17 cellular contexts compared by ENCODE assay signal in the genomic region with DNA sequence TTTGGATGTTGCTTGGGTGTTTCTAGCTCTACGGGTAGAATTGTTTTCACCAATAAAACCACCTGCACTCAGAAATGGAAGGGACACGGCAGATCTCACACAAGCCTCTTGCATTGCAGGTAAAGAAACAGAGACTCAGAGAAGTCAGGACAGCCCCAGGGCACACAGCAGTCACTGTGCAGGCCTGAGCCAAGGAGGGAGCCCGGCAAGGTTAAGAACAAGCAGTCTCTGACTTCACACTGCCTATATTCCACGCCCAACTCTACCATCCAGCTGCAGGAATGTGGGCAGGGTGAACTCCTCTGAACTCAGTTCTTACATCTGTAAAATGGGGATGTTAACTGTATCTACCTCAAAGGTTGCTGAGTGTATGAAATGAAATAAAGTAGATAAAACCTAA. TPM values are rescaled to one million over a fixed set of nuclear protein-coding genes. Genes with fewer than 3 reads are reported as not detected.
DNase-seq lines count a peak whose midpoint lies in the region; ATAC-seq and TF ChIP-seq lines count a peak whose summit lies in the region.
"Had no signal": no experiment of that assay in that cellular context is flagged by ENCODE, and none has a peak within 500 bp of the region (broad histone marks: within the 10 kb centered on the region; RNA-seq: fewer than 3 reads in every experiment).

No MANE protein-coding gene starts in this region.

- H3K9me3 Mint-ChIP-seq in CD8-positive, alpha-beta memory T cell = peaks cover 0 to 1% (median 0%) of the 10 kb centered on the region in 5 donors
- no peaks in the 10 kb centered on the region for H3K9me3 Mint-ChIP-seq in natural killer cell
- no peaks in the 10 kb centered on the region for H3K9me3 Mint-ChIP-seq in naive thymus-derived CD8-positive, alpha-beta T cell

- H3K4me1 ChIP-seq in BE2C (peaks cover 61% of the 10 kb centered on the region), MM.1S (ENCODE audit: low read length) (peaks cover 95% of the 10 kb centered on the region), muscle layer of colon (ENCODE audit: insufficient read depth, low read length) (peaks cover 74% of the 10 kb centered on the region)
- H3K4me1 ChIP-seq in CD8-positive, alpha-beta memory T cell (ENCODE audit: insufficient read depth, low read length) = peaks cover 11% of the 10 kb centered on the region
- H3K4me1 ChIP-seq: SJSA1 had no signal

- no peaks in the 10 kb centered on the region for H3K36me3 Mint-ChIP-seq in CD8-positive, alpha-beta memory T cell
- no peaks in the 10 kb centered on the region for H3K36me3 Mint-ChIP-seq in natural killer cell
- no peaks in the 10 kb centered on the region for H3K36me3 Mint-ChIP-seq in naive thymus-derived CD8-positive, alpha-beta T cell

- no peak overlapping the region for H3K4me3 Mint-ChIP-seq in CD8-positive, alpha-beta memory T cell
- H3K4me3 Mint-ChIP-seq in natural killer cell = no peak overlapping the region
- H3K4me3 Mint-ChIP-seq in naive thymus-derived CD8-positive, alpha-beta T cell = no peak overlapping the region

- H2AFZ ChIP-seq in MM.1S (ENCODE audit: low read length) = no peak overlapping the region

- H3F3A ChIP-seq in MM.1S (ENCODE audit: insufficient read depth, low read length) = peaks cover 91% of the 10 kb centered on the region

- H3K9ac ChIP-seq in MM.1S (ENCODE audit: low read length) (no peak overlapping the region), muscle layer of colon (ENCODE audit: low read length) (no peak overlapping the region)

- no peak for DNase-seq in BE2C
- DNase-seq in MM.1S = no peak
- DNase-seq in CD8-positive, alpha-beta memory T cell = no peak
- DNase-seq in natural killer cell = no peak
- DNase-seq in naive thymus-derived CD8-positive, alpha-beta T cell = no peak
- DNase-seq: DMS 273 treated with DMSO at 0.1 percent for 48 hours, H7, NCI-H1436 treated with DMSO at 0.1 percent for 48 hours, NCI-H2029 treated with DMSO at 0.1 percent for 48 hours, NCI-H510A, NCI-H774 had no signal

- no peaks in the 10 kb centered on the region for H3K4me1 Mint-ChIP-seq in CD8-positive, alpha-beta memory T cell
- H3K4me1 Mint-ChIP-seq in natural killer cell = peaks cover 0 to 5% of the 10 kb centered on the region in 2 donors
- peaks cover 4 to 61% (median 11%) of the 10 kb centered on the region in 4 donors for H3K4me1 Mint-ChIP-seq in naive thymus-derived CD8-positive, alpha-beta T cell

- intact Hi-C loops in natural killer cell (cut with micrococcal nuclease) = no loop called here

- peak overlapping the region in 1 of 8 donors; percentile 67 for H3K27ac Mint-ChIP-seq in CD8-positive, alpha-beta memory T cell
- H3K27ac Mint-ChIP-seq in natural killer cell = no peak overlapping the region
- H3K27ac Mint-ChIP-seq in naive thymus-derived CD8-positive, alpha-beta T cell = no peak overlapping the region

- H3K27ac ChIP-seq in MM.1S (ENCODE audit: low read length) (peak overlapping the region; percentile 92; the same call in 1 of the 2 replicates), cingulate gyrus (ENCODE audit: low read depth, low read length) (peak overlapping the region; percentile 19), muscle layer of colon (ENCODE audit: low read depth, low read length) (peak overlapping the region; percentile 3)
- H3K27ac ChIP-seq in CD8-positive, alpha-beta memory T cell (ENCODE audit: low read depth, low read length) = no peak overlapping the region
- H3K27ac ChIP-seq: C4-2B, SJSA1 had no signal

- H4K20me1 ChIP-seq in MM.1S (ENCODE audit: insufficient read depth, low read length) = no peaks in the 10 kb centered on the region

- H3K4me3 ChIP-seq in BE2C (ENCODE audit: low read depth, low read length) (0 out of 2 replicates have a peak overlapping the region, but pooled peaks have one; percentile 3), MM.1S (ENCODE audit: low read length) (no peak overlapping the region), muscle layer of colon (ENCODE audit: low read depth in 1 of 2, low read length in 2 of 2) (no peak overlapping the region)
- H3K4me3 ChIP-seq in CD8-positive, alpha-beta memory T cell (ENCODE audit: low read length) = no peak overlapping the region
- H3K4me3 ChIP-seq: K562, SJSA1 had no signal

- H3K27me3 ChIP-seq in BE2C = no peaks in the 10 kb centered on the region
- H3K27me3 ChIP-seq in MM.1S (replicated peaks; ENCODE audit: insufficient read depth, low read length) = no peaks in the 10 kb centered on the region
- no peaks in the 10 kb centered on the region for H3K27me3 ChIP-seq in muscle layer of colon (ENCODE audit: control insufficient read depth in 1 of 2, insufficient read depth in 2 of 2, low read length in 2 of 2)
- no peaks in the 10 kb centered on the region for H3K27me3 ChIP-seq in CD8-positive, alpha-beta memory T cell (ENCODE audit: insufficient read depth, low read length, poor library complexity, severe bottlenecking)
- H3K27me3 ChIP-seq: SJSA1 had no signal

- POLR2A ChIA-PET in CD8-positive, alpha-beta memory T cell (lab: Charles Lee) = no interaction called here
- POLR2A ChIA-PET in naive thymus-derived CD8-positive, alpha-beta T cell (lab: Charles Lee) = no interaction called here

- peaks cover 93% of the 10 kb centered on the region for H3K79me2 ChIP-seq in MM.1S (ENCODE audit: low read length)

- H3K9me2 ChIP-seq in MM.1S (replicated peaks; ENCODE audit: insufficient read depth, low read length) = no peaks in the 10 kb centered on the region

- ATAC-seq in GM18867 (IDR thresholded peaks at IDR 0.05; ENCODE audit: unreplicated experiment) (no peak), natural killer cell (no peak)
- no peak for ATAC-seq in naive thymus-derived CD8-positive, alpha-beta T cell
- ATAC-seq: K562 had no signal

- H3K36me3 ChIP-seq in BE2C = no peaks in the 10 kb centered on the region
- H3K36me3 ChIP-seq in MM.1S (replicated peaks; ENCODE audit: insufficient read depth, low read length) = no peaks in the 10 kb centered on the region; the same call in 1 of the 2 replicates
- H3K36me3 ChIP-seq in muscle layer of colon (ENCODE audit: insufficient read depth, low read length) = no peaks in the 10 kb centered on the region
- no peaks in the 10 kb centered on the region for H3K36me3 ChIP-seq in CD8-positive, alpha-beta memory T cell (ENCODE audit: insufficient read depth, low read length)
- H3K36me3 ChIP-seq: SJSA1 had no signal

- H3K9me3 ChIP-seq in BE2C (no peaks in the 10 kb centered on the region), MM.1S (replicated peaks; ENCODE audit: insufficient read depth, low read length) (no peaks in the 10 kb centered on the region), muscle layer of colon (ENCODE audit: low read length) (no peaks in the 10 kb centered on the region)
- no peaks in the 10 kb centered on the region for H3K9me3 ChIP-seq in CD8-positive, alpha-beta memory T cell (ENCODE audit: low read length)
- H3K9me3 ChIP-seq: SJSA1 had no signal

- H3K4me2 ChIP-seq in MM.1S (ENCODE audit: low read depth, low read length) = peak overlapping the region; percentile 21; the same call in 1 of the 2 replicates

- peaks cover 6 to 11% of the 10 kb centered on the region in 2 donors for H3K27me3 Mint-ChIP-seq in CD8-positive, alpha-beta memory T cell
- peaks cover 0 to 6% of the 10 kb centered on the region in 2 donors for H3K27me3 Mint-ChIP-seq in natural killer cell (ENCODE audit: low read depth in 2 of 2)
- peaks cover 0 to 2% (median 0%) of the 10 kb centered on the region in 5 donors for H3K27me3 Mint-ChIP-seq in naive thymus-derived CD8-positive, alpha-beta T cell

- CTCF ChIA-PET in CD8-positive, alpha-beta memory T cell (lab: Charles Lee) = no interaction called here

- no peak for TF ChIP-seq CTCF in BE2C (IDR thresholded peaks at IDR 0.05; ENCODE audit: low read depth, low read length)
- TF ChIP-seq CTCF in MM.1S (IDR thresholded peaks at IDR 0.05; ENCODE audit: low read length) = no peak
- no peak for TF ChIP-seq CTCF in natural killer cell (IDR thresholded peaks at IDR 0.05)

RNA-seq across cellular contexts. Expression of a gene that starts 15.4 kb away (rescaled TPM):
- polyA plus RNA-seq in BE2C (2012; ENCODE audit: insufficient read depth, insufficient read length, low read depth) = 32.1 TPM
- total RNA-seq in CD8-positive, alpha-beta memory T cell = under 1 TPM; 0.18 to 0.24 TPM
- polyA plus RNA-seq in CD8-positive, alpha-beta memory T cell = not detected
- 10 to 100 TPM in 1 of 3 donors, 1 to 10 TPM in 2; 1.9 to 11.9 (median 8.7) TPM for total RNA-seq in natural killer cell
- total RNA-seq in naive thymus-derived CD8-positive, alpha-beta T cell = 1 to 10 TPM; 2.0 to 2.4 TPM
- under 1 TPM in 2 of 3 donors, not detected in 1; 0.05 to 0.14 TPM for polyA plus RNA-seq in naive thymus-derived CD8-positive, alpha-beta T cell
